ENCODE assay signal across 8 cellular contexts in genomic region chr4:174120446-174121142, GRCh38.
DNase-seq lines count a peak whose midpoint lies in the region; ATAC-seq, FAIRE-seq and TF ChIP-seq lines count a peak whose summit lies in the region.

No MANE protein-coding gene starts in this region.

- no peaks in the 10 kb centered on the region for H3K36me3 ChIP-seq in OCI-LY1 (ENCODE audit: insufficient read depth, low read length)
- H3K36me3 ChIP-seq in kidney (ENCODE audit: control insufficient read depth in 1 of 2, insufficient read depth in 2 of 2, low read length in 2 of 2): no peaks in the 10 kb centered on the region

- H3K4me3 Mint-ChIP-seq in stimulated activated memory B cell treated with anti-CD40 and anti-IgM and Interleukin-4, amounts not matched to agents 10 μg/mL and 1 μg/mL and 100 μg/mL, for 72 hours: peak overlapping the region; percentile 30

- H3K4me2 ChIP-seq in OCI-LY1 (ENCODE audit: low read length): peak overlapping the region; percentile 48; the same call in 1 of the 2 replicates

- no peaks in the 10 kb centered on the region for H3K27me3 ChIP-seq in OCI-LY1 (ENCODE audit: insufficient read depth, low read length)

- peak; percentile 3 for DNase-seq in activated naive CD4-positive, alpha-beta T cell treated with Interleukin-2 at 50 U/mL for 16 hours
- DNase-seq in activated naive CD4-positive, alpha-beta T cell treated with anti-CD3 and anti-CD28 coated beads, Interleukin-2, amount 50 U/mL, for 16 hours: no peak
- DNase-seq in HT-29 (ENCODE audit: low spot score) (peak; percentile 57), cerebellar cortex (ENCODE audit: low spot score) (peak; percentile 50), kidney (no peak)
- no peak for DNase-seq in activated CD4-positive, CD25-positive, alpha-beta regulatory T cell treated with anti-CD3 and anti-CD28 coated beads, Interleukin-2, amount 50 U/mL, for 72 hours

- H3K4me3 ChIP-seq in OCI-LY1 (ENCODE audit: low read depth, low read length, poor library complexity, severe bottlenecking) (peak overlapping the region; percentile 29), kidney (ENCODE audit: low read length in 2 of 2) (peak overlapping the region; percentile 46 to 63)

- H3K9me3 ChIP-seq in OCI-LY1 (ENCODE audit: low read length): no peaks in the 10 kb centered on the region
- H3K9me3 ChIP-seq in kidney (ENCODE audit: control insufficient read depth in 1 of 2, low read length in 2 of 2): no peaks in the 10 kb centered on the region

- H3K9ac ChIP-seq in OCI-LY1 (ENCODE audit: low read length): no peak overlapping the region
- no peak overlapping the region for H3K9ac ChIP-seq in kidney (ENCODE audit: low read length in 2 of 2)

- H3K4me1 ChIP-seq in OCI-LY1 (ENCODE audit: insufficient read depth, low read length, severe bottlenecking) (no peaks in the 10 kb centered on the region), kidney (ENCODE audit: control insufficient read depth in 1 of 2, insufficient read depth in 1 of 2, low read depth in 1 of 2, low read length in 2 of 2) (peaks cover 0 to 4% of the 10 kb centered on the region in 2 donors)

- TF ChIP-seq CTCF in OCI-LY1 (IDR thresholded peaks at IDR 0.05; ENCODE audit: low read length): peak; percentile 61
- peak; percentile 41 for TF ChIP-seq CTCF in kidney (IDR thresholded peaks at IDR 0.05; ENCODE audit: borderline replicate concordance, extremely low read depth, insufficient read depth)

- FAIRE-seq in kidney (lab: Jason Lieb, UNC): no peak

- H3K79me2 ChIP-seq in OCI-LY1 (ENCODE audit: insufficient read depth, low read length): no peaks in the 10 kb centered on the region

- H3K27ac ChIP-seq in OCI-LY1 (ENCODE audit: low read depth, low read length, poor library complexity, severe bottlenecking) (no peak overlapping the region), kidney (ENCODE audit: low read depth in 2 of 2, low read length in 2 of 2) (no peak overlapping the region)

- intact Hi-C loops in kidney (cut with DNase I): no loop called here

- H3F3A ChIP-seq in OCI-LY1 (ENCODE audit: insufficient read depth, low read length): no peaks in the 10 kb centered on the region

- H4K20me1 ChIP-seq in OCI-LY1 (ENCODE audit: insufficient read depth, low read length): no peaks in the 10 kb centered on the region

- peaks cover 19% of the 10 kb centered on the region for H3K27me3 Mint-ChIP-seq in stimulated activated memory B cell treated with anti-CD40 and anti-IgM and Interleukin-4, amounts not matched to agents 10 μg/mL and 1 μg/mL and 100 μg/mL, for 72 hours

- peaks cover 7% of the 10 kb centered on the region for H3K4me1 Mint-ChIP-seq in stimulated activated memory B cell treated with anti-CD40 and anti-IgM and Interleukin-4, amounts not matched to agents 10 μg/mL and 1 μg/mL and 100 μg/mL, for 72 hours

- peak; percentile 48 for ATAC-seq in stimulated activated memory B cell treated with anti-CD40 and anti-IgM and Interleukin-4, amounts not matched to agents 10 μg/mL and 1 μg/mL and 100 μg/mL, for 72 hours

- H3K9me3 Mint-ChIP-seq in stimulated activated memory B cell treated with anti-CD40 and anti-IgM and Interleukin-4, amounts not matched to agents 10 μg/mL and 1 μg/mL and 100 μg/mL, for 72 hours: no peaks in the 10 kb centered on the region

- no peaks in the 10 kb centered on the region for H3K9me2 ChIP-seq in OCI-LY1 (ENCODE audit: low read depth, low read length)

- no peak overlapping the region for H3K27ac Mint-ChIP-seq in stimulated activated memory B cell treated with anti-CD40 and anti-IgM and Interleukin-4, amounts not matched to agents 10 μg/mL and 1 μg/mL and 100 μg/mL, for 72 hours

- no peaks in the 10 kb centered on the region for H3K36me3 Mint-ChIP-seq in stimulated activated memory B cell treated with anti-CD40 and anti-IgM and Interleukin-4, amounts not matched to agents 10 μg/mL and 1 μg/mL and 100 μg/mL, for 72 hours

- no peak overlapping the region for H2AFZ ChIP-seq in OCI-LY1 (ENCODE audit: low read length)

Comparison
In these comparisons a context has a peak if more than half of its experiments do, and no peak if none do; other contexts are left out.
1. DNase-seq: peak in activated naive CD4-positive, alpha-beta T cell treated with Interleukin-2 at 50 U/mL for 16 hours (single experiment), HT-29 (single experiment) and cerebellar cortex (single experiment); none in activated naive CD4-positive, alpha-beta T cell treated with anti-CD3 and anti-CD28 coated beads, Interleukin-2, amount 50 U/mL, for 16 hours (single experiment), kidney (single experiment) and activated CD4-positive, CD25-positive, alpha-beta regulatory T cell treated with anti-CD3 and anti-CD28 coated beads, Interleukin-2, amount 50 U/mL, for 72 hours (single experiment).